In genomic region chr17:57629470-57629869, GRCh38 we compare ENCODE assay signal across 10 cellular contexts.
DNase-seq lines count a peak whose midpoint lies in the region; ATAC-seq, FAIRE-seq and TF ChIP-seq lines count a peak whose summit lies in the region.
"Had no signal": no experiment of that assay in that cellular context is flagged by ENCODE, and none has a peak within 500 bp of the region (broad histone marks: within the 10 kb centered on the region; RNA-seq: fewer than 3 reads in every experiment).

No MANE protein-coding gene starts in this region.

- no peak overlapping the region for H3K4me3 ChIP-seq in lower lobe of right lung
- H3K4me3 ChIP-seq in CD8-positive, alpha-beta memory T cell (ENCODE audit: low read length), result no peak overlapping the region

- H3K27ac Mint-ChIP-seq in CD8-positive, alpha-beta memory T cell, result peak overlapping the region in 3 of 8 donors; percentile 11 to 75 (median 73)

- intact Hi-C loops in lower lobe of right lung (cut with DNase I), result no loop called here

- no peak overlapping the region for H3K27ac ChIP-seq in lower lobe of right lung
- no peak overlapping the region for H3K27ac ChIP-seq in CD8-positive, alpha-beta memory T cell (ENCODE audit: low read depth, low read length)

- DNase-seq in GM18507 (ENCODE audit: extremely low spot score, insufficient read length, low read depth) (peak; percentile 54), lower lobe of right lung (no peak), RKO (ENCODE audit: low spot score) (no peak)
- no peak for DNase-seq in activated CD4-positive, alpha-beta T cell treated with anti-CD3 and anti-CD28 coated beads for 1 hour
- DNase-seq in activated effector memory CD4-positive, alpha-beta T cell treated with anti-CD3 and anti-CD28 coated beads, Interleukin-2, amount 50 U/mL, for 16 hours, result no peak
- no peak for DNase-seq in CD8-positive, alpha-beta memory T cell

- CTCF ChIA-PET in CD8-positive, alpha-beta memory T cell (lab: Charles Lee), result no interaction called here

- peaks cover 0 to 11% (median 4%) of the 10 kb centered on the region in 3 donors for H3K4me1 Mint-ChIP-seq in CD8-positive, alpha-beta memory T cell

- no peaks in the 10 kb centered on the region for H3K36me3 ChIP-seq in lower lobe of right lung
- no peaks in the 10 kb centered on the region for H3K36me3 ChIP-seq in CD8-positive, alpha-beta memory T cell (ENCODE audit: insufficient read depth, low read length)

- H3K4me3 Mint-ChIP-seq in CD8-positive, alpha-beta memory T cell, result no peak overlapping the region

- H3K9me3 Mint-ChIP-seq in CD8-positive, alpha-beta memory T cell, result no peaks in the 10 kb centered on the region
- H3K9me3 Mint-ChIP-seq: naive thymus-derived CD8-positive, alpha-beta T cell had no signal

- H3K36me3 Mint-ChIP-seq in CD8-positive, alpha-beta memory T cell, result peaks cover 24 to 79% (median 30%) of the 10 kb centered on the region in 3 donors

- peaks cover 0 to 2% of the 10 kb centered on the region in 2 donors for H3K27me3 Mint-ChIP-seq in CD8-positive, alpha-beta memory T cell
- H3K27me3 Mint-ChIP-seq: naive thymus-derived CD8-positive, alpha-beta T cell had no signal

- H3K9me3 ChIP-seq in lower lobe of right lung, result no peaks in the 10 kb centered on the region
- no peaks in the 10 kb centered on the region for H3K9me3 ChIP-seq in CD8-positive, alpha-beta memory T cell (ENCODE audit: low read length)

- H3K27me3 ChIP-seq in lower lobe of right lung (ENCODE audit: low read depth), result no peaks in the 10 kb centered on the region
- no peaks in the 10 kb centered on the region for H3K27me3 ChIP-seq in CD8-positive, alpha-beta memory T cell (ENCODE audit: insufficient read depth, low read length, poor library complexity, severe bottlenecking)

- FAIRE-seq in GM18507 (lab: Jason Lieb, UNC), result peak; percentile 86
- FAIRE-seq: TTC549 had no signal

- TF ChIP-seq CTCF in lower lobe of right lung (IDR thresholded peaks at IDR 0.05), result no peak

- no peaks in the 10 kb centered on the region for H3K4me1 ChIP-seq in lower lobe of right lung
- no peaks in the 10 kb centered on the region for H3K4me1 ChIP-seq in CD8-positive, alpha-beta memory T cell (ENCODE audit: insufficient read depth, low read length)

- POLR2A ChIA-PET in CD8-positive, alpha-beta memory T cell (lab: Charles Lee), result no interaction called here

- ATAC-seq in GM21576 (IDR thresholded peaks at IDR 0.05; ENCODE audit: unreplicated experiment), result peak; percentile 78
- ATAC-seq in HG03457 (IDR thresholded peaks at IDR 0.05; ENCODE audit: unreplicated experiment), result peak; percentile 61
- peak; percentile 52 to 72 for ATAC-seq in lower lobe of right lung
